Comparison of ENCODE assay signal across 1 cellular context in the genomic region with DNA sequence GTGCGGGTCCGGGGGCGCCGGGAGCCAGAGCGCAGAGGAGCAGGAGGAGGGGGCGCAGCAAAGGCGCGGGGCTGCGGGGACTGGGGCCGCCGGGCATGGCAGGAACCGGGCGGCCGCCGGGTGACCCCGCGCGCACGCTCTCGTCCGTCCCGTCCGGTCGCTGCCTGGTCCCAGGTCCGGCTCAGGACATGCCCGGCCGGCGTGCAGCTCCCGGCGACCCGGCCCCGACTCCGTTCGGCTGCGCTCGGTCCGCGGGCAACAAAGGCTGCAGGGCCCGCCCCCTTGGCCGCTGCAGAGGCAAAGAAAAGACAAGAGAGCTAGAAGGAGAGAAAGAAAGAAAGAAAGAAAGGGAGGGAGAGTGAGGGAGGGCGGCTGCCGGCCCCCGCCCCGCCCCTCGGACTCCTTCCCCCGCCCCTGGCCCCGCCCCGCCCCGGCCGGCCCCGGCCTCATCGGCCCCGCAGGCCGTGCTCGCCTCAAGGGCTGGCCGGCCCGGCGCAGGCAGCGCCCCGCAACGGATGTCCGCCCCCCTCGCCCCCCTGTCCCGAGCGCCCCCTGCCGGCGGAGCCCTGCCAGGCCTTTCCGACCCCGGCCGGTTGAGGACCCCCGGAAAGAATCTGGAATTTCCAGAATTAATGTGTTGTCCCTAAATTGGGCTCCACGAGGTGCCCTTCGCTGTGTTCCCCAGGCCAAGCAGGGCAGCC.
TF ChIP-seq lines count a peak whose summit lies in the region.

A gene with protein sequence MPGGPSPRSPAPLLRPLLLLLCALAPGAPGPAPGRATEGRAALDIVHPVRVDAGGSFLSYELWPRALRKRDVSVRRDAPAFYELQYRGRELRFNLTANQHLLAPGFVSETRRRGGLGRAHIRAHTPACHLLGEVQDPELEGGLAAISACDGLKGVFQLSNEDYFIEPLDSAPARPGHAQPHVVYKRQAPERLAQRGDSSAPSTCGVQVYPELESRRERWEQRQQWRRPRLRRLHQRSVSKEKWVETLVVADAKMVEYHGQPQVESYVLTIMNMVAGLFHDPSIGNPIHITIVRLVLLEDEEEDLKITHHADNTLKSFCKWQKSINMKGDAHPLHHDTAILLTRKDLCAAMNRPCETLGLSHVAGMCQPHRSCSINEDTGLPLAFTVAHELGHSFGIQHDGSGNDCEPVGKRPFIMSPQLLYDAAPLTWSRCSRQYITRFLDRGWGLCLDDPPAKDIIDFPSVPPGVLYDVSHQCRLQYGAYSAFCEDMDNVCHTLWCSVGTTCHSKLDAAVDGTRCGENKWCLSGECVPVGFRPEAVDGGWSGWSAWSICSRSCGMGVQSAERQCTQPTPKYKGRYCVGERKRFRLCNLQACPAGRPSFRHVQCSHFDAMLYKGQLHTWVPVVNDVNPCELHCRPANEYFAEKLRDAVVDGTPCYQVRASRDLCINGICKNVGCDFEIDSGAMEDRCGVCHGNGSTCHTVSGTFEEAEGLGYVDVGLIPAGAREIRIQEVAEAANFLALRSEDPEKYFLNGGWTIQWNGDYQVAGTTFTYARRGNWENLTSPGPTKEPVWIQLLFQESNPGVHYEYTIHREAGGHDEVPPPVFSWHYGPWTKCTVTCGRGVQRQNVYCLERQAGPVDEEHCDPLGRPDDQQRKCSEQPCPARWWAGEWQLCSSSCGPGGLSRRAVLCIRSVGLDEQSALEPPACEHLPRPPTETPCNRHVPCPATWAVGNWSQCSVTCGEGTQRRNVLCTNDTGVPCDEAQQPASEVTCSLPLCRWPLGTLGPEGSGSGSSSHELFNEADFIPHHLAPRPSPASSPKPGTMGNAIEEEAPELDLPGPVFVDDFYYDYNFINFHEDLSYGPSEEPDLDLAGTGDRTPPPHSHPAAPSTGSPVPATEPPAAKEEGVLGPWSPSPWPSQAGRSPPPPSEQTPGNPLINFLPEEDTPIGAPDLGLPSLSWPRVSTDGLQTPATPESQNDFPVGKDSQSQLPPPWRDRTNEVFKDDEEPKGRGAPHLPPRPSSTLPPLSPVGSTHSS (N-terminal part only) (minus strand): TSS at position 341 of the 701 bp plus-strand sequence. CDS start 244 bp downstream, at position 97.

TF ChIP-seq in K562, 482 proteins besides CTCF, POLR2A, EP300 and RAD21 (continued from another document and continues in another):
- TF ChIP-seq, protein P1, sequence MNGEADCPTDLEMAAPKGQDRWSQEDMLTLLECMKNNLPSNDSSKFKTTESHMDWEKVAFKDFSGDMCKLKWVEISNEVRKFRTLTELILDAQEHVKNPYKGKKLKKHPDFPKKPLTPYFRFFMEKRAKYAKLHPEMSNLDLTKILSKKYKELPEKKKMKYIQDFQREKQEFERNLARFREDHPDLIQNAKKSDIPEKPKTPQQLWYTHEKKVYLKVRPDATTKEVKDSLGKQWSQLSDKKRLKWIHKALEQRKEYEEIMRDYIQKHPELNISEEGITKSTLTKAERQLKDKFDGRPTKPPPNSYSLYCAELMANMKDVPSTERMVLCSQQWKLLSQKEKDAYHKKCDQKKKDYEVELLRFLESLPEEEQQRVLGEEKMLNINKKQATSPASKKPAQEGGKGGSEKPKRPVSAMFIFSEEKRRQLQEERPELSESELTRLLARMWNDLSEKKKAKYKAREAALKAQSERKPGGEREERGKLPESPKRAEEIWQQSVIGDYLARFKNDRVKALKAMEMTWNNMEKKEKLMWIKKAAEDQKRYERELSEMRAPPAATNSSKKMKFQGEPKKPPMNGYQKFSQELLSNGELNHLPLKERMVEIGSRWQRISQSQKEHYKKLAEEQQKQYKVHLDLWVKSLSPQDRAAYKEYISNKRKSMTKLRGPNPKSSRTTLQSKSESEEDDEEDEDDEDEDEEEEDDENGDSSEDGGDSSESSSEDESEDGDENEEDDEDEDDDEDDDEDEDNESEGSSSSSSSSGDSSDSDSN (IDR thresholded peaks at IDR 0.05; ENCODE audit: borderline replicate concordance in 1 of 2, low read depth in 2 of 2, low read length in 2 of 2) = 0 out of 4 replicates have a peak, but pooled peaks of 1 of the 2 experiments have one; percentile 46
- TF ChIP-seq, protein P2, sequence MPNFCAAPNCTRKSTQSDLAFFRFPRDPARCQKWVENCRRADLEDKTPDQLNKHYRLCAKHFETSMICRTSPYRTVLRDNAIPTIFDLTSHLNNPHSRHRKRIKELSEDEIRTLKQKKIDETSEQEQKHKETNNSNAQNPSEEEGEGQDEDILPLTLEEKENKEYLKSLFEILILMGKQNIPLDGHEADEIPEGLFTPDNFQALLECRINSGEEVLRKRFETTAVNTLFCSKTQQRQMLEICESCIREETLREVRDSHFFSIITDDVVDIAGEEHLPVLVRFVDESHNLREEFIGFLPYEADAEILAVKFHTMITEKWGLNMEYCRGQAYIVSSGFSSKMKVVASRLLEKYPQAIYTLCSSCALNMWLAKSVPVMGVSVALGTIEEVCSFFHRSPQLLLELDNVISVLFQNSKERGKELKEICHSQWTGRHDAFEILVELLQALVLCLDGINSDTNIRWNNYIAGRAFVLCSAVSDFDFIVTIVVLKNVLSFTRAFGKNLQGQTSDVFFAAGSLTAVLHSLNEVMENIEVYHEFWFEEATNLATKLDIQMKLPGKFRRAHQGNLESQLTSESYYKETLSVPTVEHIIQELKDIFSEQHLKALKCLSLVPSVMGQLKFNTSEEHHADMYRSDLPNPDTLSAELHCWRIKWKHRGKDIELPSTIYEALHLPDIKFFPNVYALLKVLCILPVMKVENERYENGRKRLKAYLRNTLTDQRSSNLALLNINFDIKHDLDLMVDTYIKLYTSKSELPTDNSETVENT (CRISPR knock-in tag; IDR thresholded peaks at IDR 0.05) = no peak
- TF ChIP-seq NCOA6 (IDR thresholded peaks at IDR 0.05) = peak; percentile 69; the same call in 1 of the 2 replicates
- peak; percentile 65; the same call in 1 of the 2 replicates for TF ChIP-seq GABPA (tag; conservative IDR thresholded peaks at IDR 0.05; ENCODE audit: low read depth)
- TF ChIP-seq CSDE1 (IDR thresholded peaks at IDR 0.05) = no peak
- TF ChIP-seq, protein P3, sequence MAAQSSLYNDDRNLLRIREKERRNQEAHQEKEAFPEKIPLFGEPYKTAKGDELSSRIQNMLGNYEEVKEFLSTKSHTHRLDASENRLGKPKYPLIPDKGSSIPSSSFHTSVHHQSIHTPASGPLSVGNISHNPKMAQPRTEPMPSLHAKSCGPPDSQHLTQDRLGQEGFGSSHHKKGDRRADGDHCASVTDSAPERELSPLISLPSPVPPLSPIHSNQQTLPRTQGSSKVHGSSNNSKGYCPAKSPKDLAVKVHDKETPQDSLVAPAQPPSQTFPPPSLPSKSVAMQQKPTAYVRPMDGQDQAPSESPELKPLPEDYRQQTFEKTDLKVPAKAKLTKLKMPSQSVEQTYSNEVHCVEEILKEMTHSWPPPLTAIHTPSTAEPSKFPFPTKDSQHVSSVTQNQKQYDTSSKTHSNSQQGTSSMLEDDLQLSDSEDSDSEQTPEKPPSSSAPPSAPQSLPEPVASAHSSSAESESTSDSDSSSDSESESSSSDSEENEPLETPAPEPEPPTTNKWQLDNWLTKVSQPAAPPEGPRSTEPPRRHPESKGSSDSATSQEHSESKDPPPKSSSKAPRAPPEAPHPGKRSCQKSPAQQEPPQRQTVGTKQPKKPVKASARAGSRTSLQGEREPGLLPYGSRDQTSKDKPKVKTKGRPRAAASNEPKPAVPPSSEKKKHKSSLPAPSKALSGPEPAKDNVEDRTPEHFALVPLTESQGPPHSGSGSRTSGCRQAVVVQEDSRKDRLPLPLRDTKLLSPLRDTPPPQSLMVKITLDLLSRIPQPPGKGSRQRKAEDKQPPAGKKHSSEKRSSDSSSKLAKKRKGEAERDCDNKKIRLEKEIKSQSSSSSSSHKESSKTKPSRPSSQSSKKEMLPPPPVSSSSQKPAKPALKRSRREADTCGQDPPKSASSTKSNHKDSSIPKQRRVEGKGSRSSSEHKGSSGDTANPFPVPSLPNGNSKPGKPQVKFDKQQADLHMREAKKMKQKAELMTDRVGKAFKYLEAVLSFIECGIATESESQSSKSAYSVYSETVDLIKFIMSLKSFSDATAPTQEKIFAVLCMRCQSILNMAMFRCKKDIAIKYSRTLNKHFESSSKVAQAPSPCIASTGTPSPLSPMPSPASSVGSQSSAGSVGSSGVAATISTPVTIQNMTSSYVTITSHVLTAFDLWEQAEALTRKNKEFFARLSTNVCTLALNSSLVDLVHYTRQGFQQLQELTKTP (IDR thresholded peaks at IDR 0.05; ENCODE audit: low read depth in 1 of 2, partially characterized antibody in 2 of 2) = no peak
- peak; percentile 40; the same call in 1 of the 2 replicates for TF ChIP-seq GATAD2B (IDR thresholded peaks at IDR 0.05; ENCODE audit: borderline replicate concordance)
- TF ChIP-seq, protein P4, sequence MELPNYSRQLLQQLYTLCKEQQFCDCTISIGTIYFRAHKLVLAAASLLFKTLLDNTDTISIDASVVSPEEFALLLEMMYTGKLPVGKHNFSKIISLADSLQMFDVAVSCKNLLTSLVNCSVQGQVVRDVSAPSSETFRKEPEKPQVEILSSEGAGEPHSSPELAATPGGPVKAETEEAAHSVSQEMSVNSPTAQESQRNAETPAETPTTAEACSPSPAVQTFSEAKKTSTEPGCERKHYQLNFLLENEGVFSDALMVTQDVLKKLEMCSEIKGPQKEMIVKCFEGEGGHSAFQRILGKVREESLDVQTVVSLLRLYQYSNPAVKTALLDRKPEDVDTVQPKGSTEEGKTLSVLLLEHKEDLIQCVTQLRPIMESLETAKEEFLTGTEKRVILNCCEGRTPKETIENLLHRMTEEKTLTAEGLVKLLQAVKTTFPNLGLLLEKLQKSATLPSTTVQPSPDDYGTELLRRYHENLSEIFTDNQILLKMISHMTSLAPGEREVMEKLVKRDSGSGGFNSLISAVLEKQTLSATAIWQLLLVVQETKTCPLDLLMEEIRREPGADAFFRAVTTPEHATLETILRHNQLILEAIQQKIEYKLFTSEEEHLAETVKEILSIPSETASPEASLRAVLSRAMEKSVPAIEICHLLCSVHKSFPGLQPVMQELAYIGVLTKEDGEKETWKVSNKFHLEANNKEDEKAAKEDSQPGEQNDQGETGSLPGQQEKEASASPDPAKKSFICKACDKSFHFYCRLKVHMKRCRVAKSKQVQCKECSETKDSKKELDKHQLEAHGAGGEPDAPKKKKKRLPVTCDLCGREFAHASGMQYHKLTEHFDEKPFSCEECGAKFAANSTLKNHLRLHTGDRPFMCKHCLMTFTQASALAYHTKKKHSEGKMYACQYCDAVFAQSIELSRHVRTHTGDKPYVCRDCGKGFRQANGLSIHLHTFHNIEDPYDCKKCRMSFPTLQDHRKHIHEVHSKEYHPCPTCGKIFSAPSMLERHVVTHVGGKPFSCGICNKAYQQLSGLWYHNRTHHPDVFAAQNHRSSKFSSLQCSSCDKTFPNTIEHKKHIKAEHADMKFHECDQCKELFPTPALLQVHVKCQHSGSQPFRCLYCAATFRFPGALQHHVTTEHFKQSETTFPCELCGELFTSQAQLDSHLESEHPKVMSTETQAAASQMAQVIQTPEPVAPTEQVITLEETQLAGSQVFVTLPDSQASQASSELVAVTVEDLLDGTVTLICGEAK (IDR thresholded peaks at IDR 0.05) = 0 out of 2 replicates have a peak, but pooled peaks have one; percentile 18
- TF ChIP-seq, protein P4 (CRISPR knock-in tag; IDR thresholded peaks at IDR 0.05) = no peak
- no peak for TF ChIP-seq TBL1XR1 (IDR thresholded peaks at IDR 0.05; ENCODE audit: low read length in 2 of 2)
- TF ChIP-seq GATA2 (CRISPR knock-in tag; IDR thresholded peaks at IDR 0.05) = no peak
- TF ChIP-seq GABPB1 (CRISPR knock-in tag; IDR thresholded peaks at IDR 0.05) = 0 out of 2 replicates have a peak, but pooled peaks have one; percentile 20
- peak; percentile 62; the same call in 1 of the 2 replicates for TF ChIP-seq L3MBTL2 (IDR thresholded peaks at IDR 0.05)
- peak; percentile 36 to 38; a peak in 2 of 4 replicates for TF ChIP-seq NRF1 (conservative IDR thresholded peaks at IDR 0.05 in 1 of 2, IDR thresholded peaks at IDR 0.05 in 1 of 2)
- TF ChIP-seq ZBTB7A (IDR thresholded peaks at IDR 0.05; ENCODE audit: borderline replicate concordance, control insufficient read depth, low read depth, low read length) = peak; percentile 99
- TF ChIP-seq RB1 (IDR thresholded peaks at IDR 0.05; ENCODE audit: low read depth) = peak; percentile 11; the same call in 1 of the 2 replicates
- TF ChIP-seq PHF20 (IDR thresholded peaks at IDR 0.05; ENCODE audit: partially characterized antibody) = peak; percentile 45
- TF ChIP-seq ZFX (CRISPR knock-in tag; IDR thresholded peaks at IDR 0.05) = peak; percentile 75
- TF ChIP-seq, protein P5, sequence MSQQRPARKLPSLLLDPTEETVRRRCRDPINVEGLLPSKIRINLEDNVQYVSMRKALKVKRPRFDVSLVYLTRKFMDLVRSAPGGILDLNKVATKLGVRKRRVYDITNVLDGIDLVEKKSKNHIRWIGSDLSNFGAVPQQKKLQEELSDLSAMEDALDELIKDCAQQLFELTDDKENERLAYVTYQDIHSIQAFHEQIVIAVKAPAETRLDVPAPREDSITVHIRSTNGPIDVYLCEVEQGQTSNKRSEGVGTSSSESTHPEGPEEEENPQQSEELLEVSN (IDR thresholded peaks at IDR 0.05; ENCODE audit: borderline replicate concordance in 1 of 2, extremely low read depth in 1 of 2, insufficient read depth in 1 of 2, insufficient read length in 1 of 2, low read depth in 1 of 2, low read length in 1 of 2, poor library complexity in 1 of 2, severe bottlenecking in 1 of 2) = peak in 1 of 2 experiments; percentile 57
- no peak for TF ChIP-seq ARNT (IDR thresholded peaks at IDR 0.05)
- TF ChIP-seq, protein P6, sequence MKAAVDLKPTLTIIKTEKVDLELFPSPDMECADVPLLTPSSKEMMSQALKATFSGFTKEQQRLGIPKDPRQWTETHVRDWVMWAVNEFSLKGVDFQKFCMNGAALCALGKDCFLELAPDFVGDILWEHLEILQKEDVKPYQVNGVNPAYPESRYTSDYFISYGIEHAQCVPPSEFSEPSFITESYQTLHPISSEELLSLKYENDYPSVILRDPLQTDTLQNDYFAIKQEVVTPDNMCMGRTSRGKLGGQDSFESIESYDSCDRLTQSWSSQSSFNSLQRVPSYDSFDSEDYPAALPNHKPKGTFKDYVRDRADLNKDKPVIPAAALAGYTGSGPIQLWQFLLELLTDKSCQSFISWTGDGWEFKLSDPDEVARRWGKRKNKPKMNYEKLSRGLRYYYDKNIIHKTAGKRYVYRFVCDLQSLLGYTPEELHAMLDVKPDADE (conservative IDR thresholded peaks at IDR 0.05; ENCODE audit: control insufficient read depth, low read depth, low read length) = no peak
